In genomic region chrX:110671068-110671803, GRCh38 we compare ENCODE assay signal across 1 cellular context.
TF ChIP-seq lines count a peak whose summit lies in the region.

No MANE protein-coding gene starts in this region.

TF ChIP-seq in K562, 482 proteins besides CTCF, POLR2A, EP300 and RAD21 (continued from another document):
- no peak for TF ChIP-seq ZBTB40 (IDR thresholded peaks at IDR 0.05)
- TF ChIP-seq ZBTB40 (CRISPR knock-in tag; IDR thresholded peaks at IDR 0.05) = no peak
- TF ChIP-seq SMAD3 (CRISPR knock-in tag; conservative IDR thresholded peaks at IDR 0.05) = no peak
- TF ChIP-seq ZNF445 (CRISPR knock-in tag; IDR thresholded peaks at IDR 0.05; ENCODE audit: low read depth) = no peak
